Comparison of ENCODE assay signal across 8 cellular contexts in genomic region chr18:500556-501405, GRCh38. TPM values are rescaled to one million over a fixed set of nuclear protein-coding genes. Genes with fewer than 3 reads are reported as not detected.
DNase-seq lines count a peak whose midpoint lies in the region; ATAC-seq and TF ChIP-seq lines count a peak whose summit lies in the region.

TSS of gene COLEC12 (minus strand) at chr18:500701. CDS start at chr18:500514, 187 bp downstream.

- H3K4me3 ChIP-seq in BLaER1 treated with 17β-estradiol and CSF1 and Interleukin-3, amounts not matched to agents 10 nM and 100 nM: peak within 1 kb of the TSS; percentile 65 to 83 (median 72)
- H3K4me3 ChIP-seq in SJSA1: peak within 1 kb of the TSS; percentile 77
- peak within 1 kb of the TSS; percentile 64 to 79 for H3K4me3 ChIP-seq in gastroesophageal sphincter
- peak within 1 kb of the TSS; percentile 55 for H3K4me3 ChIP-seq in parathyroid adenoma (ENCODE audit: low read depth, low read length)

- TF ChIP-seq EP300 in gastroesophageal sphincter (IDR thresholded peaks at IDR 0.05): no peak

- ATAC-seq in gastroesophageal sphincter (peak; percentile 77), HG03280 (IDR thresholded peaks at IDR 0.05; ENCODE audit: unreplicated experiment) (no peak)

- peaks cover 0 to 3% (median 0%) of the 10 kb centered on the region in 11 experiments; a peak in 2 of 22 replicates for H4K20me1 ChIP-seq in BLaER1 treated with 17β-estradiol and CSF1 and Interleukin-3, amounts not matched to agents 10 nM and 100 nM

- H3K9me3 ChIP-seq in BLaER1 treated with 17β-estradiol and CSF1 and Interleukin-3, amounts not matched to agents 10 nM and 100 nM (replicated peaks in 1 of 11): 0 out of 22 replicates have a peak, but pooled peaks cover 0 to 5% (median 0%) of the 10 kb centered on the region in 11 experiments
- H3K9me3 ChIP-seq in SJSA1 (replicated peaks) (no peaks in the 10 kb centered on the region), gastroesophageal sphincter (no peaks in the 10 kb centered on the region), parathyroid adenoma (ENCODE audit: control insufficient read depth, low read length) (no peaks in the 10 kb centered on the region)

- peak within 1 kb of the TSS; percentile 44 to 81 (median 69) for H3K27ac ChIP-seq in BLaER1 treated with 17β-estradiol and CSF1 and Interleukin-3, amounts not matched to agents 10 nM and 100 nM
- H3K27ac ChIP-seq in SJSA1: peak within 1 kb of the TSS; percentile 11
- H3K27ac ChIP-seq in gastroesophageal sphincter: peak within 1 kb of the TSS in 3 of 4 donors; percentile 65 to 86 (median 82)
- H3K27ac ChIP-seq in parathyroid adenoma: no peak within 1 kb of the TSS

- 27 to 28% methylated on average over 3 to 5 of the region's 90 CpGs for WGBS in gastroesophageal sphincter (ENCODE audit: low coverage in 1 of 2), 2 donors

- H3K27me3 ChIP-seq in BLaER1 treated with 17β-estradiol and CSF1 and Interleukin-3, amounts not matched to agents 10 nM and 100 nM: peaks cover 14 to 39% (median 34%) of the 10 kb centered on the region in 11 experiments
- no peaks in the 10 kb centered on the region for H3K27me3 ChIP-seq in SJSA1 (replicated peaks)
- H3K27me3 ChIP-seq in gastroesophageal sphincter: peaks cover 8% of the 10 kb centered on the region
- no peaks in the 10 kb centered on the region for H3K27me3 ChIP-seq in parathyroid adenoma (ENCODE audit: control insufficient read depth, insufficient read depth, low read length)

- H3K4me1 ChIP-seq in BLaER1 treated with 17β-estradiol and CSF1 and Interleukin-3, amounts not matched to agents 10 nM and 100 nM: peaks cover 7 to 46% (median 13%) of the 10 kb centered on the region in 10 experiments
- H3K4me1 ChIP-seq in SJSA1 (replicated peaks): peaks cover 37% of the 10 kb centered on the region
- peaks cover 0 to 56% (median 9%) of the 10 kb centered on the region in 3 donors for H3K4me1 ChIP-seq in gastroesophageal sphincter
- peaks cover 5% of the 10 kb centered on the region for H3K4me1 ChIP-seq in parathyroid adenoma

- no peaks in the 10 kb centered on the region for H3K36me3 ChIP-seq in BLaER1 treated with 17β-estradiol and CSF1 and Interleukin-3, amounts not matched to agents 10 nM and 100 nM
- no peaks in the 10 kb centered on the region for H3K36me3 ChIP-seq in SJSA1
- no peaks in the 10 kb centered on the region for H3K36me3 ChIP-seq in gastroesophageal sphincter
- no peaks in the 10 kb centered on the region for H3K36me3 ChIP-seq in parathyroid adenoma (ENCODE audit: control insufficient read depth, insufficient read depth, low read length)

- peak within 1 kb of the TSS; percentile 70 to 92 (median 80) for H3K9ac ChIP-seq in BLaER1 treated with 17β-estradiol and CSF1 and Interleukin-3, amounts not matched to agents 10 nM and 100 nM
- no peak within 1 kb of the TSS for H3K9ac ChIP-seq in parathyroid adenoma

- TF ChIP-seq CTCF in gastroesophageal sphincter (IDR thresholded peaks at IDR 0.05) (no peak), parathyroid adenoma (IDR thresholded peaks at IDR 0.05) (no peak)

- H3K4me2 ChIP-seq in BLaER1 treated with 17β-estradiol and CSF1 and Interleukin-3, amounts not matched to agents 10 nM and 100 nM: peak within 1 kb of the TSS; percentile 88 to 98 (median 95)
- peak within 1 kb of the TSS; percentile 96 for H3K4me2 ChIP-seq in parathyroid adenoma (ENCODE audit: low read length)

- H2AFZ ChIP-seq in parathyroid adenoma: peak within 1 kb of the TSS; percentile 64

- H3K79me2 ChIP-seq in parathyroid adenoma: no peaks in the 10 kb centered on the region

- peak; percentile 4 to 52 for TF ChIP-seq POLR2A in gastroesophageal sphincter (IDR thresholded peaks at IDR 0.05)

- DNase-seq in SJSA1 (ENCODE audit: low read depth in 1 of 2, low spot score in 2 of 2) (no peak), A172 (ENCODE audit: low spot score) (no peak), NOMO-1 treated with dmso at 0.1 percent for 144 hours (lab: John Stamatoyannopoulos, UW; ENCODE audit: unreplicated experiment) (no peak)
- DNase-seq in stimulated activated CD4-positive, alpha-beta T cell treated with anti-CD3 and anti-CD28 coated beads, Interleukin-12 subunit alpha, Interleukin-12 subunit beta, amount 100 ng/mL, for 4 hours: no peak

RNA-seq across cellular contexts. Expression of gene COLEC12, which starts in this region (rescaled TPM):
- total RNA-seq in SJSA1 (2014; rRNA removed; shearing (Covaris generic)): 58.8 and 111 TPM in 2 replicates
- total RNA-seq in gastroesophageal sphincter: 10 to 100 TPM; 21.2 to 40.1 (median 37.1) TPM
- total RNA-seq in A172 (2014; rRNA removed; shearing (Covaris generic)): 0.02 TPM in 1 of 2 replicates, not detected in the other

Comparison
In these comparisons a context has a peak if more than half of its experiments do, and no peak if none do; other contexts are left out.
1. RNA of gene COLEC12 (total RNA-seq): 58.8 to 111 TPM in SJSA1 and 21.2 to 40.1 TPM in gastroesophageal sphincter; 0.02 TPM in A172; every median in the first group is over 10 times any median in the second.
2. Peak in every context shown above with its lines, with median percentiles within 50 percentile points of each other: H3K4me3 ChIP-seq.